Comparison of ENCODE assay signal across 4 cellular contexts in the genomic region with DNA sequence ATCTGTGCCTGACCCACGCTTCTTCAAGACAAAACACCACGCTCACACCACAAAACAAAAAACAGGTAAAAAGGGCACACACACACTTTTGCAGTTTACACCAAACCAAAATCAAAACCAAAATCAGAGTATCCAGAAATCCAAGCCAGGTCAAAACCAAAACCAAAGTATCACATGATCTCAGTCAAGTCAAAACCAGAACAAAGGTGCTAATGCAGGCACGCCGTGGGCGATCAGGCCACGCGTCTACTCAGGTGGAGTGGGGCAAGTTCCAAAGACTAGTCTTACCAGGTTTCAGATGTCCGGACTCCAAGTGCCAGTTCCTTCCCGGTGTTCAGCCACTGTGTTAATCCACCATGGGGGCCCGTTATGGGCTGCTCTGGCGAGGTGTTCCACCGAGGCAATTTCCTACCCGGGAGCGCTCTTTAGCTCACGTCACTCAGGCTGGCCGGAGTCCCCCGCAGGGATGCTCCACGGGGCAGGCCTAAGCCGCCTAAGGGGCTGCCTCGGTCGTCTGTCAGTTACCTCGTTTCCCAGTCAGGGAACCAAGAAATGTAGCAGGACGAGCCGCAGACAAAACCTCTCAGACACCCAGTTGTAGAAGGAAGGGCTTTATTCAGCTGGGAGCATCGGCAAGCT. TPM values are rescaled to one million over a fixed set of nuclear protein-coding genes. Genes with fewer than 3 reads are reported as not detected.
"Had no signal": no experiment of that assay in that cellular context is flagged by ENCODE, and none has a peak within 500 bp of the region (broad histone marks: within the 10 kb centered on the region; RNA-seq: fewer than 3 reads in every experiment).

No MANE protein-coding gene starts in this region.

RNA-seq across cellular contexts. Expression of gene ANKRD65, which starts 3.1 kb away (rescaled TPM):
- total RNA-seq: activated CD4-positive, alpha-beta T cell treated with anti-CD3 and anti-CD28 coated beads, Interleukin-2, amount 10 ng/mL, durations not matched to agents 7 days and 5 days; glomerular endothelial cell had no signal

RNA-seq across cellular contexts. Expression of gene ATAD3C, which starts 31.5 kb away (rescaled TPM):
- total RNA-seq: cerebellum, glomerular endothelial cell, skeletal muscle tissue had no signal
